ENCODE assay signal across 1 cellular context in genomic region chr22:19691721-19692341, GRCh38.
TF ChIP-seq lines count a peak whose summit lies in the region.

No MANE protein-coding gene starts in this region.

TF ChIP-seq in K562, 482 proteins besides CTCF, POLR2A, EP300 and RAD21 (continued from another document):
- TF ChIP-seq XRCC4 (IDR thresholded peaks at IDR 0.05; ENCODE audit: extremely low read depth, insufficient read depth, insufficient read length) = no peak
- TF ChIP-seq NFE2L1 (tag; IDR thresholded peaks at IDR 0.05; ENCODE audit: borderline replicate concordance, low read depth) = no peak
- TF ChIP-seq, protein P1, sequence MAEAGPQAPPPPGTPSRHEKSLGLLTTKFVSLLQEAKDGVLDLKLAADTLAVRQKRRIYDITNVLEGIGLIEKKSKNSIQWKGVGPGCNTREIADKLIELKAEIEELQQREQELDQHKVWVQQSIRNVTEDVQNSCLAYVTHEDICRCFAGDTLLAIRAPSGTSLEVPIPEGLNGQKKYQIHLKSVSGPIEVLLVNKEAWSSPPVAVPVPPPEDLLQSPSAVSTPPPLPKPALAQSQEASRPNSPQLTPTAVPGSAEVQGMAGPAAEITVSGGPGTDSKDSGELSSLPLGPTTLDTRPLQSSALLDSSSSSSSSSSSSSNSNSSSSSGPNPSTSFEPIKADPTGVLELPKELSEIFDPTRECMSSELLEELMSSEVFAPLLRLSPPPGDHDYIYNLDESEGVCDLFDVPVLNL (CRISPR knock-in tag; IDR thresholded peaks at IDR 0.05; ENCODE audit: low read depth) = no peak
- no peak for TF ChIP-seq SRSF1 (IDR thresholded peaks at IDR 0.05; ENCODE audit: low read depth, low read length)
- 0 out of 2 replicates have a peak, but pooled peaks have one; percentile 12 for TF ChIP-seq PTBP1 (IDR thresholded peaks at IDR 0.05; ENCODE audit: low read depth, low read length)
- no peak for TF ChIP-seq TCF3 (CRISPR knock-in tag; IDR thresholded peaks at IDR 0.05)
- TF ChIP-seq TAF1 (IDR thresholded peaks at IDR 0.05; ENCODE audit: control insufficient read depth, extremely low read depth, insufficient read depth, low read length, severe bottlenecking) = peak; percentile 53
- TF ChIP-seq HDAC6 (IDR thresholded peaks at IDR 0.05; ENCODE audit: low read depth, low read length) = 0 out of 2 replicates have a peak, but pooled peaks have one; percentile 50
- no peak for TF ChIP-seq PREB (CRISPR knock-in tag; IDR thresholded peaks at IDR 0.05)
- peak; percentile 59 for TF ChIP-seq ETV1 (tag; conservative IDR thresholded peaks at IDR 0.05; ENCODE audit: low read depth)
- TF ChIP-seq ERF (CRISPR knock-in tag; IDR thresholded peaks at IDR 0.05) = no peak
- TF ChIP-seq NFATC3 (IDR thresholded peaks at IDR 0.05) = no peak
- TF ChIP-seq HDGF (IDR thresholded peaks at IDR 0.05) = peak; percentile 35; the same call in 1 of the 2 replicates
- 0 out of 2 replicates have a peak, but pooled peaks have one; percentile 16 for TF ChIP-seq ZC3H11A (IDR thresholded peaks at IDR 0.05; ENCODE audit: low read depth, low read length)
TF ChIP-seq in K562: peak in this region for 118.
